ENCODE assay signal across 2 cellular contexts in genomic region chr7:137966636-137967142, GRCh38.
TF ChIP-seq lines count a peak whose summit lies in the region.

No MANE protein-coding gene starts in this region.

TF ChIP-seq in IMR-90, 13 proteins besides CTCF, POLR2A, EP300 and RAD21:
- TF ChIP-seq NFE2L2 (IDR thresholded peaks at IDR 0.05; ENCODE audit: low read depth, low read length) (no peak), MAFK (IDR thresholded peaks at IDR 0.05; ENCODE audit: low read depth, low read length) (no peak), SMC3 (IDR thresholded peaks at IDR 0.05; ENCODE audit: low read depth, low read length) (no peak), CEBPB (IDR thresholded peaks at IDR 0.05; ENCODE audit: low read depth, low read length) (no peak), USF2 (IDR thresholded peaks at IDR 0.05; ENCODE audit: low read depth, low read length) (no peak), MXI1 (IDR thresholded peaks at IDR 0.05; ENCODE audit: borderline replicate concordance, low read depth, low read length) (no peak), RCOR1 (IDR thresholded peaks at IDR 0.05; ENCODE audit: insufficient replicate concordance, low read length) (no peak), MAZ (IDR thresholded peaks at IDR 0.05; ENCODE audit: borderline replicate concordance, low read depth, low read length) (no peak), RFX5 (IDR thresholded peaks at IDR 0.05; ENCODE audit: low read depth, low read length) (no peak), CHD1 (IDR thresholded peaks at IDR 0.05; ENCODE audit: low read depth, low read length) (no peak), ELK1 (IDR thresholded peaks at IDR 0.05; ENCODE audit: borderline replicate concordance, low read depth, low read length) (no peak), BHLHE40 (IDR thresholded peaks at IDR 0.05; ENCODE audit: low read depth, low read length) (no peak), FOS (IDR thresholded peaks at IDR 0.05; ENCODE audit: low read depth, low read length) (no peak)

TF ChIP-seq in endothelial cell of umbilical vein, 7 proteins besides CTCF, POLR2A, EP300 and RAD21:
- no peak for TF ChIP-seq JUN (IDR thresholded peaks at IDR 0.05; ENCODE audit: borderline replicate concordance, insufficient read depth, insufficient read length, low read depth)
- no peak for TF ChIP-seq GATA2 (IDR thresholded peaks at IDR 0.05; ENCODE audit: insufficient read depth, insufficient read length, low read depth, low read length)
- no peak for TF ChIP-seq FOS (IDR thresholded peaks at IDR 0.05; ENCODE audit: borderline replicate concordance, insufficient read depth, low read length)
- no peak for TF ChIP-seq EZH2 (IDR thresholded peaks at IDR 0.05; ENCODE audit: borderline replicate concordance, low read depth, low read length, severe bottlenecking)
- no peak for TF ChIP-seq POLR2AphosphoS5 (IDR thresholded peaks at IDR 0.05; ENCODE audit: insufficient read depth, low read depth, low read length)
TF ChIP-seq in endothelial cell of umbilical vein: peak in this region for 0.
